ENCODE assay signal across 9 cellular contexts in the genomic region with DNA sequence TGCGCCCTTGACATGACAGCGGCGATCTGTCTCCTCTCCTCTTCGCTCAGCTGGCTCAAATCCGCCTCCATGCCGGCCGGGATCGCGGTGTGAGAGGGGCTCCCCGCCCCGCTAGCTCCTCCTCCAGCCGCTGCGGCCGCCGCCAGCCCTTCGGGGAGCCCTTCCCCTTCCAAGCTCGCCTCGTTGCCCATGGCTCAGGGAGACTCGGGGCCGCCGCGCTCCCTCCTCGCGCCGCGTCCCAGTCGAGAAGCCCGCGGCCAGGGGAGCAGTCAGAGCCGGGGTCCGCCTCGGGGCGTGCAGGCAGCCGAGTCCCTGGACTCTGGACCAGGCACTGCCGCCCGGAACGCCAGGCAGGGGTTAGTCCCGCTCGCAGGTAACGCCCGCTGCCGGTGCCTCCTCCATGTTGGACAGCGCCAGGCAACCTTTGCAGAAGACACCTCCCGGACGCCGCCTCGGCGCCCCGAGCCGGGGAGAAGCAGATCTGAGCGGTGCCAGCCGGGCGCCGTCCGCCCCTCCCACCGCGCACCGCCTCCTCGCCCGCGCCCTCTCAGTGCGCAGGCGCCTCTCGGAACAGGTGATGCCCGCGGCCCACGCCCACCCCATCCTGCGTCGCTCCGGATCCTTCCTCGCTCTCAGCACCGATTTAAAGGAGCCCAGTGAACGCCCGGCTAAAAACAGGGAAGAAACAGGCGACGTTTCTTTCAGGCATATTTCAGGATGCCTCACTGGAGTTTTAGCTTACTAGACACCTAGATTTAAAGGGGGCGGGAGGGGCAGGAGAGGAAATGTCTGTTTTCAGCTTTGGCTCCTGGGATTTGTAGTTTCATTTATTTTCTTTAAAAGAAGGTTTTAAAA. TPM values are rescaled to one million over a fixed set of nuclear protein-coding genes. Genes with fewer than 3 reads are reported as not detected.
DNase-seq lines count a peak whose midpoint lies in the region; ATAC-seq and TF ChIP-seq lines count a peak whose summit lies in the region.
"Had no signal": no experiment of that assay in that cellular context is flagged by ENCODE, and none has a peak within 500 bp of the region (broad histone marks: within the 10 kb centered on the region; RNA-seq: fewer than 3 reads in every experiment).

TSS of gene PCLO (minus strand) at position 483 of the 855 bp plus-strand sequence. CDS start at position 191, 292 bp downstream.

- in situ Hi-C loops in Caki2 (cut with HindIII; ENCODE audit: low pct_unique_long_range_greater_than_20kb, low sequenced_read_pairs), result no loop called here

- peak within 1 kb of the TSS; percentile 69 for H3K9ac ChIP-seq in HUES64 (ENCODE audit: low read depth, low read length)
- H3K9ac ChIP-seq in neuronal stem cell (ENCODE audit: low read depth, low read length, poor library complexity), result peak within 1 kb of the TSS; percentile 81

- peaks cover 18% of the 10 kb centered on the region; the same call in 1 of the 2 replicates for H3K4me1 ChIP-seq in HUES64 (ENCODE audit: insufficient read depth, low read length)
- peaks cover 9% of the 10 kb centered on the region for H3K4me1 ChIP-seq in OCI-LY7 (ENCODE audit: insufficient read depth, low read length, poor library complexity, severe bottlenecking)
- peaks cover 0 to 7% of the 10 kb centered on the region in 2 donors for H3K4me1 ChIP-seq in neuronal stem cell (ENCODE audit: control insufficient read depth in 2 of 2, insufficient read depth in 1 of 2, low read depth in 1 of 2, low read length in 2 of 2)
- H3K4me1 ChIP-seq in tibial artery, result peaks cover 0 to 12% (median 8%) of the 10 kb centered on the region in 4 donors

- BruUV-seq in OCI-LY7 (replicated peaks; lab: Mats Ljungman, UMichigan), result no TSS peak

- DNase-seq in Caki2 (ENCODE audit: low read depth) (peak; percentile 96), OCI-LY7 (ENCODE audit: low spot score) (peak; percentile 77), germinal center (ENCODE audit: low spot score) (peak; percentile 27), neuronal stem cell (ENCODE audit: low spot score) (peak; percentile 91), tibial artery (no peak)
- peak; percentile 6 for DNase-seq in activated T-helper 9 cell treated with anti-CD3 and anti-CD28 coated beads, Interleukin-2, amount 50 U/mL, for 16 hours (ENCODE audit: low read depth)

- H4K91ac ChIP-seq in neuronal stem cell (ENCODE audit: low read depth, low read length, poor library complexity), result no peak within 1 kb of the TSS

- peak within 1 kb of the TSS; percentile 67 for H3K4me2 ChIP-seq in OCI-LY7 (ENCODE audit: low read length)
- H3K4me2 ChIP-seq in neuronal stem cell (ENCODE audit: insufficient read depth, low read length, poor library complexity, severe bottlenecking), result peak within 1 kb of the TSS; percentile 84

- H3K4ac ChIP-seq in neuronal stem cell (ENCODE audit: low read length), result no peak within 1 kb of the TSS

- CTCF ChIA-PET in OCI-LY7 (lab: Charles Lee; ENCODE audit: unreplicated experiment), result no interaction called here

- under 1% methylated on average over 77 of the region's 77 CpGs for WGBS in HUES64
- no CpG with 5 or more reads among the region's 77 CpGs for WGBS in neuronal stem cell (ENCODE audit: extremely low coverage in 2 of 2, insufficient read length in 2 of 2, insufficient replicate concordance in 1 of 2), 2 donors

- H3K36me3 ChIP-seq in HUES64 (ENCODE audit: insufficient read depth, low read length), result no peaks in the 10 kb centered on the region
- no peaks in the 10 kb centered on the region for H3K36me3 ChIP-seq in OCI-LY7 (ENCODE audit: insufficient read depth, low read length)
- H3K36me3 ChIP-seq in neuronal stem cell (replicated peaks in 1 of 2; ENCODE audit: control insufficient read depth in 2 of 2, insufficient read depth in 2 of 2, low read length in 2 of 2), result no peaks in the 10 kb centered on the region
- no peaks in the 10 kb centered on the region for H3K36me3 ChIP-seq in tibial artery

- no peak within 1 kb of the TSS for H2BK5ac ChIP-seq in neuronal stem cell (ENCODE audit: low read length)

- H3K9me3 ChIP-seq in HUES64 (ENCODE audit: insufficient read depth, low read depth, low read length) (no peaks in the 10 kb centered on the region), OCI-LY7 (ENCODE audit: low read length) (no peaks in the 10 kb centered on the region), neuronal stem cell (replicated peaks in 1 of 2; ENCODE audit: control insufficient read depth in 2 of 2, insufficient read depth in 1 of 2, low read depth in 1 of 2, low read length in 2 of 2) (no peaks in the 10 kb centered on the region), tibial artery (no peaks in the 10 kb centered on the region)

- H2BK120ac ChIP-seq in neuronal stem cell (ENCODE audit: low read depth, low read length), result no peak within 1 kb of the TSS

- no peak within 1 kb of the TSS for H2AK5ac ChIP-seq in neuronal stem cell (ENCODE audit: low read depth, low read length)

- no peaks in the 10 kb centered on the region for H3K79me1 ChIP-seq in neuronal stem cell (ENCODE audit: low read depth, low read length)

- intact Hi-C loops in OCI-LY7 (cut with micrococcal nuclease; ENCODE audit: unreplicated experiment), result loop anchor here (10.0 kb wide), 1 partner anchor 238 kb away; no protein-coding TSS in a partner anchor
- intact Hi-C loops in tibial artery (cut with DNase I; ENCODE audit: low total_unique reads), result no loop called here

- peak; percentile 94 for ATAC-seq in GM21528 (IDR thresholded peaks at IDR 0.05; ENCODE audit: low FRiP score, unreplicated experiment)

- H3K23ac ChIP-seq in neuronal stem cell (ENCODE audit: low read depth, low read length, poor library complexity), result no peak within 1 kb of the TSS

- H2BK12ac ChIP-seq in neuronal stem cell (ENCODE audit: low read length), result no peak within 1 kb of the TSS

- H3K18ac ChIP-seq in neuronal stem cell (ENCODE audit: low read length), result peak within 1 kb of the TSS; percentile 87

- peak within 1 kb of the TSS; percentile 67 for H2AFZ ChIP-seq in OCI-LY7 (ENCODE audit: low read length)
- H2AFZ ChIP-seq in neuronal stem cell (ENCODE audit: low read length), result peak within 1 kb of the TSS; percentile 97

- 0 out of 2 replicates have a peak, but pooled peaks cover 4% of the 10 kb centered on the region for H4K20me1 ChIP-seq in OCI-LY7 (ENCODE audit: insufficient read depth, low read length)

- peak within 1 kb of the TSS; percentile 64 for H2BK15ac ChIP-seq in neuronal stem cell (ENCODE audit: low read length)

- no peak within 1 kb of the TSS for H4K8ac ChIP-seq in neuronal stem cell (ENCODE audit: low read depth, low read length)

- TF ChIP-seq CTCF in OCI-LY7 (conservative IDR thresholded peaks at IDR 0.05; ENCODE audit: low read length) (no peak), tibial artery (IDR thresholded peaks at IDR 0.05) (no peak)

- H3K9me2 ChIP-seq in OCI-LY7 (ENCODE audit: insufficient read depth, low read length), result no peaks in the 10 kb centered on the region

- no peaks in the 10 kb centered on the region for H3K79me2 ChIP-seq in OCI-LY7 (ENCODE audit: insufficient read depth, low read depth, low read length)

- H3K27ac ChIP-seq in HUES64 (ENCODE audit: low read depth, low read length) (peak within 1 kb of the TSS; percentile 63; the same call in 1 of the 2 replicates), OCI-LY7 (ENCODE audit: low read depth, low read length, poor library complexity, severe bottlenecking) (no peak within 1 kb of the TSS), neuronal stem cell (replicated peaks; ENCODE audit: low read length) (peak within 1 kb of the TSS; percentile 89), tibial artery (peak within 1 kb of the TSS in 1 of 2 donors; percentile 22)

- no peaks in the 10 kb centered on the region for H3K27me3 ChIP-seq in HUES64 (ENCODE audit: insufficient read depth, low read length)
- no peaks in the 10 kb centered on the region for H3K27me3 ChIP-seq in neuronal stem cell (ENCODE audit: control insufficient read depth in 3 of 3, insufficient read depth in 3 of 3, low read depth in 1 of 3, low read length in 3 of 3)
- peaks cover 0 to 12% of the 10 kb centered on the region in 2 donors for H3K27me3 ChIP-seq in tibial artery

- no peak within 1 kb of the TSS for H3K14ac ChIP-seq in neuronal stem cell (ENCODE audit: low read length)

- POLR2A ChIA-PET in OCI-LY7 (lab: Charles Lee), result interaction anchor here (0.6 to 0.7 kb wide), 2 partner anchors 63 to 389 kb away, joined by 3 to 4 read pairs; no protein-coding TSS in a partner anchor

- H3K4me3 ChIP-seq in HUES64 (ENCODE audit: low read length) (peak within 1 kb of the TSS; percentile 75), OCI-LY7 (ENCODE audit: low read depth, low read length, poor library complexity, severe bottlenecking) (peak within 1 kb of the TSS; percentile 76), neuronal stem cell (ENCODE audit: low read length in 2 of 2) (peak within 1 kb of the TSS; percentile 65 to 89), tibial artery (peak within 1 kb of the TSS; percentile 50 to 58)

RNA-seq across cellular contexts. Expression of gene PCLO, which starts in this region (rescaled TPM):
- 0.88 and 2.0 TPM in 2 replicates for total RNA-seq in Caki2 (2014; rRNA removed; shearing (Covaris generic); ENCODE audit: low replicate concordance)
- polyA plus RNA-seq in HUES64 (2013, experiment 1 of 2), result 1.5 TPM
- polyA plus RNA-seq in HUES64 (2013, experiment 2 of 2), result 4.9 TPM
- 0.35 and 0.62 TPM in 2 replicates for total RNA-seq in OCI-LY7 (2014; rRNA removed; shearing (Covaris generic))
- 1.4 and 3.0 TPM in 2 replicates for total RNA-seq in OCI-LY7 (2022)
- polyA plus RNA-seq in neuronal stem cell (2013, experiment 1 of 2), result 1.2 TPM
- polyA plus RNA-seq in neuronal stem cell (2013, experiment 2 of 2), result 0.87 TPM
- total RNA-seq: activated CD8-positive, alpha-beta memory T cell treated with anti-CD3 and anti-CD28 coated beads for 36 hours had no signal

Comparison
In these comparisons a context has a peak if more than half of its experiments do, and no peak if none do; other contexts are left out.
1. DNase-seq: peak in Caki2 (single experiment), OCI-LY7 (single experiment), activated T-helper 9 cell treated with anti-CD3 and anti-CD28 coated beads, Interleukin-2, amount 50 U/mL, for 16 hours (single experiment), germinal center (single experiment) and neuronal stem cell (single experiment); none in tibial artery (0 of 2).
2. Peak in every context shown above with its lines, with median percentiles within 50 percentile points of each other: H3K4me3 ChIP-seq.